ENCODE assay signal across 21 cellular contexts in genomic region chr17:50679008-50679544, GRCh38.
"Had no signal": no experiment of that assay in that cellular context is flagged by ENCODE, and none has a peak within 500 bp of the region (broad histone marks: within the 10 kb centered on the region; RNA-seq: fewer than 3 reads in every experiment).

No MANE protein-coding gene starts in this region.

- H3K9ac ChIP-seq: parathyroid adenoma had no signal

- DNase-seq: effector memory CD8-positive, alpha-beta T cell; gastrocnemius medialis; heart right ventricle; hypothalamus; left lung; mesenchymal stem cell; naive B cell; occipital lobe; psoas muscle; retina; sigmoid colon; stimulated activated CD4-positive, alpha-beta T cell treated with anti-CD3 and anti-CD28 coated beads, Interleukin-2, amount 100 ng/mL, for 24 hours; stimulated activated naive CD4-positive, alpha-beta T cell treated with Interleukin-2 at 50 U/mL for 16 hours; uterus had no signal

- H3K79me2 ChIP-seq: parathyroid adenoma had no signal

- H3K27me3 ChIP-seq: esophagus muscularis mucosa, gastrocnemius medialis, heart right ventricle, sigmoid colon, uterus had no signal

- H3K36me3 ChIP-seq: esophagus muscularis mucosa, gastrocnemius medialis, heart right ventricle, left lung, sigmoid colon, uterus had no signal

- H2AFZ ChIP-seq: parathyroid adenoma had no signal

- H3K4me1 ChIP-seq: parathyroid adenoma, psoas muscle, uterus had no signal

- H3K27ac ChIP-seq: epithelial cell of prostate, esophagus muscularis mucosa, gastrocnemius medialis, heart right ventricle, left lung, parathyroid adenoma, psoas muscle, sigmoid colon, skin epidermis, uterus had no signal

- ATAC-seq: effector memory CD8-positive, alpha-beta T cell; gastrocnemius medialis; heart right ventricle; left lung; psoas muscle had no signal

- H3K9me3 ChIP-seq: esophagus muscularis mucosa, gastrocnemius medialis, heart right ventricle, left lung, psoas muscle, sigmoid colon, uterus had no signal

- FAIRE-seq: colon, islet of Langerhans had no signal

- H3K4me3 ChIP-seq: esophagus muscularis mucosa, gastrocnemius medialis, heart right ventricle, left lung, lung, psoas muscle, sigmoid colon, skin epidermis, uterus had no signal
